In the genomic region with DNA sequence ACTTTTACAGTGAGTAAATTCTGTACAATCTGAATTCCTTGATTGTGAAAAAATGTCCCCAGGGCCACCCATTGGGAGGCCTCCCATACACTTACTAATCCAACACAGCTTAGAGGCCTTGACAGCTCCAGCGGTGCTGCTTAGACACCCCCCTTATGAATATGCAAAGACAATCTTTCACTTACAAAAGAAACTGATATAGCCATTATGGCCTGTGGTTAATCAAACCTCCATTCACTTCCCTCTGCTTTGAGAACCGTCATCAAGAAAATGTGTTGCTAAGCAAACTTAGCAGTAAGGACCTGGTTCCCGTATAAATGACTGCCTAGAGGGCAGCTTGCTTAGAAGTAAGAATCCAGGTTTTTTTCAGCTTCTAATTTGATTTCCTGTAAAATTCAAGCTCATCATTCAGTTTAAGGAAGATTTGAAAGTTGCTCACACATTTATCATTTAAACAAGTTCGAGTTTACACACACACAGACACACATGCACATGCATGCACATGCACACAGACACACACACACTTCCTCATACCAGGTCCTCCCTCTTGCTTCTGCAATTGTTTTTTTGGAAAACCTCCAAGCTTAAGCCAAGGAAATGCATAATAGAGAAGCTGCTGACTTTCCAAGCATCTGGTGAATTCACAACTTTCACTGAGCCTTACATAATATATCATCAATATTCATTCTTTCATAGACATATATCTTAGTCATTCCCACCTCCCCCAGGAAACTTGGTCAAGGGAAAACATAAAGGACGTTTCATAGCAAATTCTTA, we compare ENCODE assay signal across 13 cellular contexts.
DNase-seq lines count a peak whose midpoint lies in the region; ATAC-seq and TF ChIP-seq lines count a peak whose summit lies in the region.
"Had no signal": no experiment of that assay in that cellular context is flagged by ENCODE, and none has a peak within 500 bp of the region (broad histone marks: within the 10 kb centered on the region; RNA-seq: fewer than 3 reads in every experiment).

No MANE protein-coding gene starts in this region.

- ATAC-seq in GM18909 (IDR thresholded peaks at IDR 0.05; ENCODE audit: poor library complexity, unreplicated experiment), result no peak
- ATAC-seq: activated CD4-positive, CD25-positive, alpha-beta regulatory T cell treated with anti-CD3 and anti-CD28 coated beads, Interleukin-2, amount 50 U/mL, for 24 hours had no signal

- H3K9me3 Mint-ChIP-seq in neural crest cell, result peaks cover 9% of the 10 kb centered on the region

- TF ChIP-seq CTCF in fibroblast of mammary gland (conservative IDR thresholded peaks at IDR 0.05; ENCODE audit: control insufficient read depth, insufficient read depth, low read depth, low read length) (no peak), neural crest cell (conservative IDR thresholded peaks at IDR 0.05) (no peak)

- H3K4me3 ChIP-seq in NT2/D1 (ENCODE audit: insufficient read length, low read depth) (no peak overlapping the region), fibroblast of mammary gland (ENCODE audit: control insufficient read depth, low read depth, low read length) (no peak overlapping the region), H7 (ENCODE audit: insufficient read depth, low read depth, low read length) (no peak overlapping the region)
- H3K4me3 ChIP-seq: colonic mucosa had no signal

- H3K4me1 ChIP-seq in NT2/D1 (ENCODE audit: insufficient read depth, insufficient read length), result no peaks in the 10 kb centered on the region
- H3K4me1 ChIP-seq: colonic mucosa had no signal

- no peaks in the 10 kb centered on the region for H3K36me3 ChIP-seq in NT2/D1 (ENCODE audit: insufficient read depth, insufficient read length, low read length)
- no peaks in the 10 kb centered on the region for H3K36me3 ChIP-seq in H7 (replicated peaks; ENCODE audit: control insufficient read depth, insufficient read depth, low read length)
- H3K36me3 ChIP-seq: colonic mucosa had no signal

- H3K27me3 ChIP-seq in NT2/D1 (ENCODE audit: insufficient read depth, insufficient read length) (no peaks in the 10 kb centered on the region), H7 (ENCODE audit: control insufficient read depth, insufficient read depth, low read length) (no peaks in the 10 kb centered on the region; the same call in 1 of the 2 replicates)
- H3K27me3 ChIP-seq: colonic mucosa had no signal

- DNase-seq in GM03348 (ENCODE audit: low spot score), result peak; percentile 27
- DNase-seq in NT2/D1 (ENCODE audit: low read depth, low spot score), result peak; percentile 46
- DNase-seq in fibroblast of mammary gland (ENCODE audit: low read depth), result peak; percentile 20
- DNase-seq in neural crest cell (ENCODE audit: low read depth, low spot score), result no peak
- no peak for DNase-seq in H7
- DNase-seq in stimulated activated CD4-positive, alpha-beta T cell treated with anti-CD3 and anti-CD28 coated beads, Interleukin-4, amount 100 ng/mL, for 24 hours, result no peak
- DNase-seq in NCI-H1048 (lab: John Stamatoyannopoulos, UW), result no peak
- DNase-seq: CD8-positive, alpha-beta memory T cell; colonic mucosa; naive B cell; NCI-H146 had no signal

- H3K9ac ChIP-seq in NT2/D1 (ENCODE audit: insufficient read length, low read depth), result no peak overlapping the region

- H3K9me3 ChIP-seq in NT2/D1 (ENCODE audit: insufficient read depth, low read length), result no peaks in the 10 kb centered on the region; the same call in 1 of the 2 replicates
- H3K9me3 ChIP-seq: colonic mucosa had no signal

- H3K4me3 Mint-ChIP-seq in neural crest cell, result no peak overlapping the region
- H3K4me3 Mint-ChIP-seq: CD8-positive, alpha-beta memory T cell; naive B cell had no signal

- H3K27me3 Mint-ChIP-seq in neural crest cell (ENCODE audit: low read depth), result no peaks in the 10 kb centered on the region
- H3K27me3 Mint-ChIP-seq: naive B cell had no signal

- H3K36me3 Mint-ChIP-seq in neural crest cell (ENCODE audit: low read depth), result no peaks in the 10 kb centered on the region
- H3K36me3 Mint-ChIP-seq: CD8-positive, alpha-beta memory T cell; naive B cell had no signal

- peaks cover 18% of the 10 kb centered on the region for H3K4me1 Mint-ChIP-seq in neural crest cell
- H3K4me1 Mint-ChIP-seq: CD8-positive, alpha-beta memory T cell; naive B cell had no signal

- peak overlapping the region; percentile 19 for H3K27ac Mint-ChIP-seq in neural crest cell (ENCODE audit: unreplicated experiment)
- H3K27ac Mint-ChIP-seq: CD8-positive, alpha-beta memory T cell had no signal

Comparison
In these comparisons a context has a peak if more than half of its experiments do, and no peak if none do; other contexts are left out.
1. DNase-seq: peak in GM03348 (single experiment), NT2/D1 (single experiment) and fibroblast of mammary gland (single experiment); none in neural crest cell (single experiment), H7 (single experiment), stimulated activated CD4-positive, alpha-beta T cell treated with anti-CD3 and anti-CD28 coated beads, Interleukin-4, amount 100 ng/mL, for 24 hours (single experiment) and NCI-H1048 (single experiment).